In the genomic region with DNA sequence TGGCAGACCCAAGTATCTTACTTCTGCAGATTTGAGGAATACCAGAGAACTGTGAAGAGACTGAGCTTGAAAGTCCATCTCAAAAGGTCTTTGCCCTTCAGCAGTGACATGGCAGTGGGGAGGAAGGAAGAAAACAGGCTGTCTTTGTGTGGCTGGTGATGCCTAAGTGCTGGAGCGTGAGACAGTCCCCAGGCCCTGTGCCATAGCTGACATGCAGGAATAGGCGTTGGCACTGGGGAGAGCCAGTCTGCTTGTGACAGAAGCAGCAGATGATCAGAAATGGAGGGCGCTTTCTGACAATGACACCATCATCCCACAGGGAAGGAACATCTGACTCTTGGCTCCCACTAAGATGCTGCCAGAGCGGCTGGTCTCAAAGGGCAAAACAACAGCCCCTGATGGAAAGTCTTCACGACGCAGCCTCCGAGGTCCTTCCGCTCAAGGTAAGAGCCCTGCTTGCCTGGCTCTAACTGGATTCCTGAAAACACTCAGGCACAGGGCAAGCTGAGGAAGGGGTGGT, we compare ENCODE assay signal across 21 cellular contexts. TPM values are rescaled to one million over a fixed set of nuclear protein-coding genes. Genes with fewer than 3 reads are reported as not detected.
A peak's percentile ranks its signal among the peaks of the same experiment; 100 is the strongest.
DNase-seq lines count a peak whose midpoint lies in the region; ATAC-seq and TF ChIP-seq lines count a peak whose summit lies in the region.
"Had no signal": no experiment of that assay in that cellular context is flagged by ENCODE, and none has a peak within 500 bp of the region (broad histone marks: within the 10 kb centered on the region; RNA-seq: fewer than 3 reads in every experiment).

No MANE protein-coding gene starts in this region.

- H3K27me3 ChIP-seq in Karpas-422 (ENCODE audit: low read length) (no peaks in the 10 kb centered on the region), endodermal cell (ENCODE audit: control insufficient read depth, insufficient read depth, low read length, poor library complexity, severe bottlenecking) (no peaks in the 10 kb centered on the region)
- H3K27me3 ChIP-seq: BLaER1, gastroesophageal sphincter had no signal

- no peak overlapping the region for H2AFZ ChIP-seq in Karpas-422 (ENCODE audit: low read length)

- TF ChIP-seq CTCF in CD14-positive monocyte (IDR thresholded peaks at IDR 0.05) = no peak
- no peak for TF ChIP-seq CTCF in endodermal cell (conservative IDR thresholded peaks at IDR 0.05)

- no peak for ATAC-seq in GM18909 (IDR thresholded peaks at IDR 0.05; ENCODE audit: poor library complexity, unreplicated experiment)
- ATAC-seq: gastroesophageal sphincter, GM12878 had no signal

- peaks cover 33% of the 10 kb centered on the region for H3K4me1 ChIP-seq in Karpas-422 (ENCODE audit: low read length)
- no peaks in the 10 kb centered on the region for H3K4me1 ChIP-seq in endodermal cell (ENCODE audit: control insufficient read depth, insufficient read depth, low read length)

- H3K36me3 Mint-ChIP-seq in CD14-positive monocyte (no peaks in the 10 kb centered on the region), endodermal cell (ENCODE audit: low read depth) (no peaks in the 10 kb centered on the region)

- H3K4me3 ChIP-seq in Karpas-422 (ENCODE audit: low read length) (no peak overlapping the region), endodermal cell (ENCODE audit: low read length) (no peak overlapping the region)
- H3K4me3 ChIP-seq: BLaER1, gastroesophageal sphincter, GM12878 had no signal

- H3K9me3 Mint-ChIP-seq in CD14-positive monocyte (no peaks in the 10 kb centered on the region), endodermal cell (no peaks in the 10 kb centered on the region)
- H3K9me3 Mint-ChIP-seq: dendritic cell treated with granulocyte-macrophage colony-stimulating factor and Interleukin-4, amounts not matched to agents 40 ng/mL and 50 ng/mL, for 4 days had no signal

- H3K9me3 ChIP-seq in Karpas-422 (ENCODE audit: low read length) (no peaks in the 10 kb centered on the region), endodermal cell (ENCODE audit: control insufficient read depth, low read length) (no peaks in the 10 kb centered on the region)
- H3K9me3 ChIP-seq: BLaER1, gastroesophageal sphincter had no signal

- H3K4me3 Mint-ChIP-seq in CD14-positive monocyte (no peak overlapping the region), endodermal cell (no peak overlapping the region)
- H3K4me3 Mint-ChIP-seq: dendritic cell treated with granulocyte-macrophage colony-stimulating factor and Interleukin-4, amounts not matched to agents 40 ng/mL and 50 ng/mL, for 4 days had no signal

- DNase-seq in CD14-positive monocyte (ENCODE audit: low spot score) (no peak), Karpas-422 (peak; percentile 10), endodermal cell (peak; percentile 5), occipital lobe (lab: John Stamatoyannopoulos, UW) (peak; percentile 18), NCI-H82 treated with DMSO at 0.1 percent for 48 hours (lab: John Stamatoyannopoulos, UW; ENCODE audit: unreplicated experiment) (no peak), SHP77 treated with DMSO at 0.1 percent for 48 hours (lab: John Stamatoyannopoulos, UW) (no peak), NCI-H1694 treated with DMSO at 0.1 percent for 48 hours (lab: John Stamatoyannopoulos, UW) (no peak)
- DNase-seq: activated gamma-delta T cell; GF-D8; Kasumi-1; NCI-H1092 treated with DMSO at 0.1 percent for 48 hours; NCI-H2107; NCI-H524; stimulated activated CD4-positive, alpha-beta T cell treated with anti-CD3 and anti-CD28 coated beads, Interleukin-4, amount 100 ng/mL, for 4 hours; T-helper 1 cell had no signal

- H3K9ac ChIP-seq in Karpas-422 (ENCODE audit: low read length) (no peak overlapping the region), endodermal cell (ENCODE audit: extremely low read depth, low read length, poor library complexity, severe bottlenecking) (no peak overlapping the region)
- H3K9ac ChIP-seq: BLaER1 had no signal

- H4K20me1 ChIP-seq in Karpas-422 (ENCODE audit: insufficient read depth, low read depth, low read length) = no peaks in the 10 kb centered on the region
- H4K20me1 ChIP-seq: BLaER1 had no signal

- no peaks in the 10 kb centered on the region for H3K79me2 ChIP-seq in Karpas-422 (ENCODE audit: low read length)

- WGBS in endodermal cell (ENCODE audit: insufficient coverage in 1 of 2, insufficient read length in 1 of 2), 2 experiments = 92 to 96% methylated on average over 8 of the region's 8 CpGs

- H3K9me2 ChIP-seq in Karpas-422 (replicated peaks; ENCODE audit: insufficient read depth, low read length) = no peaks in the 10 kb centered on the region

- H3K4me1 Mint-ChIP-seq in CD14-positive monocyte = peaks cover 84% of the 10 kb centered on the region
- H3K4me1 Mint-ChIP-seq in endodermal cell = peaks cover 5% of the 10 kb centered on the region

- peaks cover 0 to 2% (median 2%) of the 10 kb centered on the region in 3 donors for H3K27me3 Mint-ChIP-seq in CD14-positive monocyte (ENCODE audit: low read depth in 3 of 3)
- no peaks in the 10 kb centered on the region for H3K27me3 Mint-ChIP-seq in endodermal cell (ENCODE audit: insufficient read depth)
- H3K27me3 Mint-ChIP-seq: dendritic cell treated with granulocyte-macrophage colony-stimulating factor and Interleukin-4, amounts not matched to agents 40 ng/mL and 50 ng/mL, for 4 days had no signal

- intact Hi-C loops in CD14-positive monocyte (cut with micrococcal nuclease) = no loop called here

- peak overlapping the region in 4 of 7 donors; percentile 4 to 32 (median 12) for H3K27ac Mint-ChIP-seq in CD14-positive monocyte
- no peak overlapping the region for H3K27ac Mint-ChIP-seq in endodermal cell
- H3K27ac Mint-ChIP-seq: dendritic cell treated with granulocyte-macrophage colony-stimulating factor and Interleukin-4, amounts not matched to agents 40 ng/mL and 50 ng/mL, for 4 days had no signal

- H3K4me2 ChIP-seq in Karpas-422 (ENCODE audit: low read depth, low read length, poor library complexity, severe bottlenecking) = no peak overlapping the region
- H3K4me2 ChIP-seq: BLaER1 had no signal

- no peak overlapping the region for H3K27ac ChIP-seq in Karpas-422 (ENCODE audit: low read length)
- H3K27ac ChIP-seq in endodermal cell (ENCODE audit: low read depth, low read length) = no peak overlapping the region
- H3K27ac ChIP-seq: BLaER1, gastroesophageal sphincter, VCaP had no signal

- H3K36me3 ChIP-seq in Karpas-422 (ENCODE audit: insufficient read depth, low read length) (no peaks in the 10 kb centered on the region), endodermal cell (ENCODE audit: control insufficient read depth, insufficient read depth, low read length) (no peaks in the 10 kb centered on the region)
- H3K36me3 ChIP-seq: BLaER1, gastroesophageal sphincter had no signal

RNA-seq across cellular contexts. Expression of gene GLRX, which starts 15.5 kb away (rescaled TPM):
- polyA plus RNA-seq in CD14-positive monocyte = 100 to 1,000 TPM; 555 to 603 TPM
- total RNA-seq in Karpas-422 (2014; rRNA removed; shearing (Covaris generic); ENCODE audit: low replicate concordance) = 16.3 and 18.0 TPM in 2 replicates
- total RNA-seq in endodermal cell (10 to 100 TPM; 18.9 to 26.3 TPM), occipital lobe (9.8 TPM)
- 33.6 TPM for polyA plus RNA-seq in endodermal cell (2013, experiment 1 of 2)
- 34.9 TPM for polyA plus RNA-seq in endodermal cell (2013, experiment 2 of 2)

Comparison
In these comparisons a context has a peak if more than half of its experiments do, and no peak if none do; other contexts are left out.
1. DNase-seq: peak in Karpas-422 (single experiment), endodermal cell (single experiment) and occipital lobe (single experiment); none in CD14-positive monocyte (single experiment), NCI-H82 treated with DMSO at 0.1 percent for 48 hours (single experiment), SHP77 treated with DMSO at 0.1 percent for 48 hours (single experiment) and NCI-H1694 treated with DMSO at 0.1 percent for 48 hours (single experiment).